In the genomic region with DNA sequence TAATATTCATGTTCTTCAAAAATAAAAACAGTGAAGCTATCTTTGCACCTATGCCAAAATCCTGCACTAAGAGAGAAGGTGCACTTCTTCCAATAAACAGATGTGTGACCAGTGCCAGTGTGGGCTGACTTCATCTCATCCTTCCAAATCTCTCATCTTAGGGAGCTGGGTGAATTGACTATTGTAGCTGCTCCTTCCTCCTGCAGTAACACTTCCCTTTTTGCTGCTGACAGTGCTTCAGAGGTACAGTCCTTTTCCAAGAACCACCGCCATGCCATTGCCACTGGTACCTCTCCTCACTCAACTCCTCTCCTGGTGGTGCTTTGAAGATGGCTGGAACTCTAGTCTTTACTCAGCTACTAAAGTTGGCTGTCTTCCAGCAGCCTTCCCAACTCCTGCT, we compare ENCODE assay signal across 1 cellular context.
TF ChIP-seq lines count a peak whose summit lies in the region.

No MANE protein-coding gene starts in this region.

TF ChIP-seq in K562, 482 proteins besides CTCF, POLR2A, EP300 and RAD21:
- TF ChIP-seq, protein P1, sequence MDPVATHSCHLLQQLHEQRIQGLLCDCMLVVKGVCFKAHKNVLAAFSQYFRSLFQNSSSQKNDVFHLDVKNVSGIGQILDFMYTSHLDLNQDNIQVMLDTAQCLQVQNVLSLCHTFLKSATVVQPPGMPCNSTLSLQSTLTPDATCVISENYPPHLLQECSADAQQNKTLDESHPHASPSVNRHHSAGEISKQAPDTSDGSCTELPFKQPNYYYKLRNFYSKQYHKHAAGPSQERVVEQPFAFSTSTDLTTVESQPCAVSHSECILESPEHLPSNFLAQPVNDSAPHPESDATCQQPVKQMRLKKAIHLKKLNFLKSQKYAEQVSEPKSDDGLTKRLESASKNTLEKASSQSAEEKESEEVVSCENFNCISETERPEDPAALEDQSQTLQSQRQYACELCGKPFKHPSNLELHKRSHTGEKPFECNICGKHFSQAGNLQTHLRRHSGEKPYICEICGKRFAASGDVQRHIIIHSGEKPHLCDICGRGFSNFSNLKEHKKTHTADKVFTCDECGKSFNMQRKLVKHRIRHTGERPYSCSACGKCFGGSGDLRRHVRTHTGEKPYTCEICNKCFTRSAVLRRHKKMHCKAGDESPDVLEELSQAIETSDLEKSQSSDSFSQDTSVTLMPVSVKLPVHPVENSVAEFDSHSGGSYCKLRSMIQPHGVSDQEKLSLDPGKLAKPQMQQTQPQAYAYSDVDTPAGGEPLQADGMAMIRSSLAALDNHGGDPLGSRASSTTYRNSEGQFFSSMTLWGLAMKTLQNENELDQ (CRISPR knock-in tag; IDR thresholded peaks at IDR 0.05; ENCODE audit: borderline replicate concordance): no peak
- TF ChIP-seq TEAD1 (CRISPR knock-in tag; IDR thresholded peaks at IDR 0.05) (no peak), ZNF143 (CRISPR knock-in tag; IDR thresholded peaks at IDR 0.05) (no peak), NFIC (IDR thresholded peaks at IDR 0.05) (peak; percentile 44), SPI1 (IDR thresholded peaks at IDR 0.05; ENCODE audit: borderline replicate concordance, low read depth, low read length) (peak; percentile 66; the same call in 1 of the 2 replicates)
